6 cellular contexts compared by ENCODE assay signal in genomic region chr6:30615958-30616810, GRCh38. TPM values are rescaled to one million over a fixed set of nuclear protein-coding genes. Genes with fewer than 3 reads are reported as not detected.
DNase-seq lines count a peak whose midpoint lies in the region; ATAC-seq, FAIRE-seq and TF ChIP-seq lines count a peak whose summit lies in the region.

No MANE protein-coding gene starts in this region.

- peak overlapping the region; percentile 100 for H3K4me3 Mint-ChIP-seq in nephron progenitor cell

- ATAC-seq in HG02642 (IDR thresholded peaks at IDR 0.05; ENCODE audit: poor library complexity, unreplicated experiment) (no peak), GM19395 (IDR thresholded peaks at IDR 0.05; ENCODE audit: unreplicated experiment) (no peak)

- H3K4me1 Mint-ChIP-seq in nephron progenitor cell: peaks cover 71% of the 10 kb centered on the region

- H3K27ac Mint-ChIP-seq in nephron progenitor cell: peak overlapping the region; percentile 100

- TF ChIP-seq POLR2A in GM12891 (IDR thresholded peaks at IDR 0.05; ENCODE audit: low read depth, low read length): peak; percentile 96

- DNase-seq in GM12891 (ENCODE audit: insufficient read length, low spot score) (no peak), NCI-H82 treated with DMSO at 0.1 percent for 48 hours (lab: John Stamatoyannopoulos, UW; ENCODE audit: unreplicated experiment) (peak; percentile 70), cerebellum (ENCODE audit: low spot score) (peak; percentile 44), nephron progenitor cell (no peak)

- peak; percentile 33 for FAIRE-seq in GM12891 (lab: Jason Lieb, UNC)

- peaks cover 11% of the 10 kb centered on the region for H3K27me3 Mint-ChIP-seq in nephron progenitor cell (ENCODE audit: low read depth, poor library complexity)

- no peaks in the 10 kb centered on the region for H3K9me3 Mint-ChIP-seq in nephron progenitor cell

- peaks cover 41% of the 10 kb centered on the region for H3K36me3 Mint-ChIP-seq in nephron progenitor cell (ENCODE audit: low read depth)

- no peak for TF ChIP-seq CTCF in nephron progenitor cell (IDR thresholded peaks at IDR 0.05)

TF ChIP-seq in GM12891, 5 proteins besides CTCF, POLR2A, EP300 and RAD21:
- no peak; the same call in 1 of the 2 replicates for TF ChIP-seq TAF1 (IDR thresholded peaks at IDR 0.05; ENCODE audit: low read depth, low read length)
- peak; percentile 98 for TF ChIP-seq POLR2AphosphoS5 (IDR thresholded peaks at IDR 0.05; ENCODE audit: low read depth, low read length)
- TF ChIP-seq POU2F2 (IDR thresholded peaks at IDR 0.05; ENCODE audit: low read depth, low read length): peak; percentile 84
- no peak for TF ChIP-seq PAX5 (IDR thresholded peaks at IDR 0.05; ENCODE audit: insufficient read depth, low read length, severe bottlenecking)

RNA-seq across cellular contexts. Expression of gene PPP1R10, which starts 0.9 kb away (rescaled TPM):
- polyA plus RNA-seq in GM12891 (2012; ENCODE audit: low read depth, missing spikeins): 10.6 TPM
- 26.9 TPM for total RNA-seq in cerebellum

RNA-seq across cellular contexts. Expression of gene MRPS18B, which starts 1.5 kb away (rescaled TPM):
- polyA plus RNA-seq in GM12891 (2012; ENCODE audit: low read depth, missing spikeins): 94.9 TPM
- 51.7 TPM for total RNA-seq in cerebellum

RNA-seq across cellular contexts. Expression of gene ATAT1, which starts 10.5 kb away (rescaled TPM):
- 10.0 TPM for polyA plus RNA-seq in GM12891 (2012; ENCODE audit: low read depth, missing spikeins)
- 58.2 TPM for total RNA-seq in cerebellum

RNA-seq across cellular contexts. Expression of gene C6orf136, which starts 30.7 kb away (rescaled TPM):
- polyA plus RNA-seq in GM12891 (2012; ENCODE audit: low read depth, missing spikeins): 13.7 TPM
- 8.4 TPM for total RNA-seq in cerebellum

RNA-seq across cellular contexts. Expression of gene ABCF1, which starts 44.9 kb away (rescaled TPM):
- 48.8 TPM for polyA plus RNA-seq in GM12891 (2012; ENCODE audit: low read depth, missing spikeins)
- total RNA-seq in cerebellum: 15.4 TPM

Comparison
In these comparisons a context has a peak if more than half of its experiments do, and no peak if none do; other contexts are left out.
1. DNase-seq: peak in NCI-H82 treated with DMSO at 0.1 percent for 48 hours (single experiment) and cerebellum (single experiment); none in GM12891 (single experiment) and nephron progenitor cell (single experiment).